ENCODE assay signal across 1 cellular context in genomic region chr17:40937384-40937819, GRCh38.
TF ChIP-seq lines count a peak whose summit lies in the region.

TSS of gene KRT23 (minus strand) at chr17:40937646. CDS start at chr17:40936603, 1,043 bp downstream.

TF ChIP-seq in H1, 55 proteins besides CTCF, POLR2A, EP300 and RAD21 (continued from another document):
- TF ChIP-seq HDAC6 (IDR thresholded peaks at IDR 0.05; ENCODE audit: low read depth, low read length), result no peak
- TF ChIP-seq SP1 (IDR thresholded peaks at IDR 0.05; ENCODE audit: low read depth, low read length), result no peak
- TF ChIP-seq SIRT6 (IDR thresholded peaks at IDR 0.05; ENCODE audit: low read length), result no peak
- TF ChIP-seq JUND (IDR thresholded peaks at IDR 0.05; ENCODE audit: low read length), result no peak
- no peak for TF ChIP-seq POU5F1 (IDR thresholded peaks at IDR 0.05; ENCODE audit: low read depth, low read length)
- no peak for TF ChIP-seq KDM1A (IDR thresholded peaks at IDR 0.05; ENCODE audit: borderline replicate concordance, low read length)
- TF ChIP-seq JUN (IDR thresholded peaks at IDR 0.05; ENCODE audit: low read depth, low read length), result no peak
- TF ChIP-seq POLR2AphosphoS5 (IDR thresholded peaks at IDR 0.05; ENCODE audit: low read depth, low read length), result no peak
- no peak for TF ChIP-seq ASH2L (IDR thresholded peaks at IDR 0.05; ENCODE audit: low read length)
